ENCODE assay signal across 8 cellular contexts in genomic region chr15:40952301-40952900, GRCh38. TPM values are rescaled to one million over a fixed set of nuclear protein-coding genes. Genes with fewer than 3 reads are reported as not detected.
DNase-seq lines count a peak whose midpoint lies in the region; ATAC-seq, FAIRE-seq and TF ChIP-seq lines count a peak whose summit lies in the region.

No MANE protein-coding gene starts in this region.

- FAIRE-seq in H54 (lab: Jason Lieb, UNC) = no peak

- H3K36me3 ChIP-seq in endocrine pancreas (ENCODE audit: control insufficient read depth, insufficient read depth, low read length) (no peaks in the 10 kb centered on the region), neuronal stem cell (replicated peaks in 1 of 2; ENCODE audit: control insufficient read depth in 2 of 2, insufficient read depth in 2 of 2, low read length in 2 of 2) (peaks cover 0 to 8% of the 10 kb centered on the region in 2 donors)

- peak overlapping the region; percentile 67 for H4K91ac ChIP-seq in neuronal stem cell (ENCODE audit: low read depth, low read length, poor library complexity)

- no peak overlapping the region for H2BK15ac ChIP-seq in neuronal stem cell (ENCODE audit: low read length)

- H3K4ac ChIP-seq in neuronal stem cell (ENCODE audit: low read length) = no peak overlapping the region

- no peaks in the 10 kb centered on the region for H3K9me3 Mint-ChIP-seq in CD4-positive, alpha-beta T cell

- no peaks in the 10 kb centered on the region for H3K27me3 Mint-ChIP-seq in CD4-positive, alpha-beta T cell

- POLR2A ChIA-PET in CD4-positive, alpha-beta T cell (lab: Charles Lee) = interaction anchor here (1.0 to 3.6 kb wide), 5 partner anchors 11 to 164 kb away, joined by 3 to 55 read pairs (median 5); partner anchors contain the start of genes INO80 and VPS18

- no peak overlapping the region for H4K8ac ChIP-seq in neuronal stem cell (ENCODE audit: low read depth, low read length)

- H3K18ac ChIP-seq in neuronal stem cell (ENCODE audit: low read length) = peak overlapping the region; percentile 90

- DNase-seq in CD4-positive, alpha-beta T cell = no peak
- DNase-seq in LNCaP clone FGC (ENCODE audit: low read depth) (no peak), neuronal stem cell (ENCODE audit: low spot score) (no peak), SKM-1 (lab: John Stamatoyannopoulos, UW; ENCODE audit: unreplicated experiment) (no peak), H54 (ENCODE audit: insufficient read length, low spot score) (no peak)

- peak overlapping the region; percentile 78 for H3K4me3 Mint-ChIP-seq in CD4-positive, alpha-beta T cell

- CTCF ChIA-PET in CD4-positive, alpha-beta T cell (lab: Charles Lee) = interaction anchor here (0.8 to 4.5 kb wide), 7 partner anchors 11 to 93 kb away, joined by 3 to 37 read pairs (median 4); partner anchors contain the start of gene VPS18

- no peak overlapping the region for H2BK5ac ChIP-seq in neuronal stem cell (ENCODE audit: low read length)

- no peaks in the 10 kb centered on the region for H3K27me3 ChIP-seq in CD4-positive, alpha-beta T cell (ENCODE audit: control insufficient read depth, insufficient read depth, low read length)
- H3K27me3 ChIP-seq in endocrine pancreas (ENCODE audit: control insufficient read depth, insufficient read depth, low read length) (no peaks in the 10 kb centered on the region), neuronal stem cell (ENCODE audit: control insufficient read depth in 3 of 3, insufficient read depth in 3 of 3, low read depth in 1 of 3, low read length in 3 of 3) (peaks cover 0 to 37% (median 0%) of the 10 kb centered on the region in 3 experiments)

- peak overlapping the region; percentile 36 for H2BK12ac ChIP-seq in neuronal stem cell (ENCODE audit: low read length)

- H3K4me1 ChIP-seq in endocrine pancreas (ENCODE audit: control insufficient read depth, insufficient read depth, low read length) (no peaks in the 10 kb centered on the region), neuronal stem cell (ENCODE audit: control insufficient read depth in 2 of 2, insufficient read depth in 1 of 2, low read depth in 1 of 2, low read length in 2 of 2) (peaks cover 0 to 2% of the 10 kb centered on the region in 2 donors)

- H2BK120ac ChIP-seq in neuronal stem cell (ENCODE audit: low read depth, low read length) = peak overlapping the region; percentile 16

- H3K4me1 Mint-ChIP-seq in CD4-positive, alpha-beta T cell (ENCODE audit: low read depth) = peaks cover 10% of the 10 kb centered on the region

- peak overlapping the region; percentile 93 for H2AFZ ChIP-seq in neuronal stem cell (ENCODE audit: low read length)

- no peak for ATAC-seq in CD4-positive, alpha-beta T cell (ENCODE audit: poor library complexity)
- ATAC-seq in GM21381 (IDR thresholded peaks at IDR 0.05; ENCODE audit: unreplicated experiment) (no peak), GM18907 (IDR thresholded peaks at IDR 0.05; ENCODE audit: unreplicated experiment) (no peak)

- H3K27ac ChIP-seq in CD4-positive, alpha-beta T cell (ENCODE audit: low read depth, low read length) = no peak overlapping the region
- H3K27ac ChIP-seq in neuronal stem cell (replicated peaks; ENCODE audit: low read length) = peak overlapping the region; percentile 27

- peak overlapping the region; percentile 13 for H3K9ac ChIP-seq in endocrine pancreas (ENCODE audit: control insufficient read depth, insufficient read depth, low read length)
- peak overlapping the region; percentile 91 for H3K9ac ChIP-seq in neuronal stem cell (ENCODE audit: low read depth, low read length, poor library complexity)

- peak overlapping the region; percentile 92 for H3K14ac ChIP-seq in neuronal stem cell (ENCODE audit: low read length)

- no peak for TF ChIP-seq POLR2A in H54 (IDR thresholded peaks at IDR 0.05; ENCODE audit: low read depth, low read length)

- peaks cover 9% of the 10 kb centered on the region for H3K36me3 Mint-ChIP-seq in CD4-positive, alpha-beta T cell (ENCODE audit: low read depth)

- peaks cover 4% of the 10 kb centered on the region for H3K79me1 ChIP-seq in neuronal stem cell (ENCODE audit: low read depth, low read length)

- no CpG with 5 or more reads among the region's 23 CpGs for WGBS in neuronal stem cell (ENCODE audit: extremely low coverage in 2 of 2, insufficient read length in 2 of 2, insufficient replicate concordance in 1 of 2), 2 donors

- no peak for TF ChIP-seq CTCF in CD4-positive, alpha-beta T cell (IDR thresholded peaks at IDR 0.05)
- no peak for TF ChIP-seq CTCF in LNCaP clone FGC (IDR thresholded peaks at IDR 0.05; ENCODE audit: control insufficient read depth, extremely low read depth, insufficient read depth)

- no peaks in the 10 kb centered on the region for H3K9me3 ChIP-seq in CD4-positive, alpha-beta T cell (ENCODE audit: control insufficient read depth, low read length)
- H3K9me3 ChIP-seq in endocrine pancreas (ENCODE audit: control insufficient read depth, low read length) (no peaks in the 10 kb centered on the region), neuronal stem cell (replicated peaks in 1 of 2; ENCODE audit: control insufficient read depth in 2 of 2, insufficient read depth in 1 of 2, low read depth in 1 of 2, low read length in 2 of 2) (peaks cover 0 to 2% of the 10 kb centered on the region in 2 donors)

- no peak overlapping the region for H3K27ac Mint-ChIP-seq in CD4-positive, alpha-beta T cell

- H3K4me2 ChIP-seq in neuronal stem cell (ENCODE audit: insufficient read depth, low read length, poor library complexity, severe bottlenecking) = peak overlapping the region; percentile 95

- peak overlapping the region; percentile 74 for H3K23ac ChIP-seq in neuronal stem cell (ENCODE audit: low read depth, low read length, poor library complexity)

- H2AK5ac ChIP-seq in neuronal stem cell (ENCODE audit: low read depth, low read length) = no peak overlapping the region

- peak overlapping the region; percentile 82 for H3K4me3 ChIP-seq in LNCaP clone FGC (ENCODE audit: low read depth, low read length)
- H3K4me3 ChIP-seq in endocrine pancreas (ENCODE audit: control insufficient read depth, insufficient read depth, low read length) = no peak overlapping the region
- peak overlapping the region; percentile 56 to 85 for H3K4me3 ChIP-seq in neuronal stem cell (ENCODE audit: low read length in 2 of 2)

- intact Hi-C loops in CD4-positive, alpha-beta T cell (cut with DNase I, micrococcal nuclease) = loop anchor here in 1 of 2 experiments (5.0 to 10.0 kb wide), 6 partner anchors 48 to 452 kb away; partner anchors contain the start of genes CHP1, EXD1, INO80 and KNL1

RNA-seq across cellular contexts. Expression of gene CHAC1, which starts 0.9 kb away (rescaled TPM):
- total RNA-seq in CD4-positive, alpha-beta T cell = under 1 TPM; 0.42 to 0.47 TPM
- polyA plus RNA-seq in neuronal stem cell (2013, experiment 1 of 2) = 3.9 TPM
- 3.7 TPM for polyA plus RNA-seq in neuronal stem cell (2013, experiment 2 of 2)

RNA-seq across cellular contexts. Expression of gene DLL4, which starts 23.3 kb away (rescaled TPM):
- under 1 TPM; 0.11 to 0.14 TPM for total RNA-seq in CD4-positive, alpha-beta T cell
- polyA plus RNA-seq in neuronal stem cell (2013, experiment 1 of 2) = 0.20 TPM
- 0.21 TPM for polyA plus RNA-seq in neuronal stem cell (2013, experiment 2 of 2)

RNA-seq across cellular contexts. Expression of gene VPS18, which starts 58.2 kb away (rescaled TPM):
- total RNA-seq in CD4-positive, alpha-beta T cell = 10 to 100 TPM; 20.8 to 21.7 TPM
- 6.1 TPM for polyA plus RNA-seq in neuronal stem cell (2013, experiment 1 of 2)
- polyA plus RNA-seq in neuronal stem cell (2013, experiment 2 of 2) = 6.0 TPM
